29 cellular contexts compared by ENCODE assay signal in the genomic region with DNA sequence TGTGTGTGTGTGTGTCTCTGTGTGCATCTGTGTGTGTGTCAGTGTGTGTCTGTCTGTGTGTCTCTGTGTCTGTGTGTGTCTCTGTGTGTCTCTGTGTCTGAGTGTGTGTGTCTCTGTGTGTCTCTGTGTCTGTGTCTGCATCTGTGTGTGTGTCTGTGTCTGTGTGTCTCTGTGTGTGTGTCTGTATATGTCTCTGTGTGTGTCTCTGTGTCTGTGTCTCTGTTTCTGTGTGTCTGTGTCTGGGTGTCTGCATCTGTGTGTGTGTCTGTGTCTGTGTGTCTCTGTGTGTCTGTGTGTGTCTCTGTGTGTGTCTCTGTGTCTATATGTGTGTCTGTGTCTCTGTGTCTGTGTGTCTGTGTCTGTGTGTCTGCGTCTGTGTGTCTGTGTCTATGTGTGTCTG.
DNase-seq lines count a peak whose midpoint lies in the region; ATAC-seq, FAIRE-seq and TF ChIP-seq lines count a peak whose summit lies in the region.
"Had no signal": no experiment of that assay in that cellular context is flagged by ENCODE, and none has a peak within 500 bp of the region (broad histone marks: within the 10 kb centered on the region; RNA-seq: fewer than 3 reads in every experiment).

No MANE protein-coding gene starts in this region.

- intact Hi-C loops in IMR-90 (cut with micrococcal nuclease), result no loop called here

- H3K9me1 ChIP-seq in IMR-90 (ENCODE audit: insufficient read depth, low read length), result no peaks in the 10 kb centered on the region

- TF ChIP-seq CTCF in HEK293 (tag by site-specific recombination; IDR thresholded peaks at IDR 0.05) (no peak), IMR-90 (conservative IDR thresholded peaks at IDR 0.05; ENCODE audit: low read depth, low read length) (no peak), bronchial epithelial cell (IDR thresholded peaks at IDR 0.05; ENCODE audit: insufficient read depth, low read length, severe bottlenecking) (no peak), GM23338 (conservative IDR thresholded peaks at IDR 0.05; ENCODE audit: low read depth in 2 of 2) (no peak)

- H3K18ac ChIP-seq in IMR-90 (ENCODE audit: low read depth, low read length) (no peak overlapping the region), neuronal stem cell (ENCODE audit: low read length) (peak overlapping the region; percentile 46)

- H2BK5ac ChIP-seq in IMR-90 (ENCODE audit: low read depth, low read length, poor library complexity, severe bottlenecking) (peak overlapping the region; percentile 52), neuronal stem cell (ENCODE audit: low read length) (no peak overlapping the region)

- no peak overlapping the region for H3K4ac ChIP-seq in IMR-90 (ENCODE audit: low read depth, low read length)
- no peak overlapping the region for H3K4ac ChIP-seq in neuronal stem cell (ENCODE audit: low read length)

- H3K4me1 ChIP-seq in HEK293 (ENCODE audit: control insufficient read depth, insufficient read depth, low read length) (no peaks in the 10 kb centered on the region), IMR-90 (ENCODE audit: control insufficient read depth, insufficient read depth, low read length) (no peaks in the 10 kb centered on the region), neuronal stem cell (ENCODE audit: control insufficient read depth in 2 of 2, insufficient read depth in 1 of 2, low read depth in 1 of 2, low read length in 2 of 2) (peaks cover 0 to 2% of the 10 kb centered on the region in 2 donors), GM23338 (ENCODE audit: insufficient read depth) (no peaks in the 10 kb centered on the region)
- H3K4me1 ChIP-seq: BE2C had no signal

- no peak overlapping the region for H2AK5ac ChIP-seq in IMR-90 (ENCODE audit: low read depth, low read length)
- H2AK5ac ChIP-seq in neuronal stem cell (ENCODE audit: low read depth, low read length), result no peak overlapping the region

- H2BK15ac ChIP-seq in IMR-90 (ENCODE audit: low read depth, low read length) (no peak overlapping the region), neuronal stem cell (ENCODE audit: low read length) (no peak overlapping the region)

- H3K4me2 ChIP-seq in IMR-90 (ENCODE audit: low read depth, low read length) (no peak overlapping the region), neuronal stem cell (ENCODE audit: insufficient read depth, low read length, poor library complexity, severe bottlenecking) (no peak overlapping the region), GM23338 (no peak overlapping the region)
- H3K4me2 ChIP-seq: BLaER1 had no signal

- no peak overlapping the region for H3K27ac ChIP-seq in HEK293 (ENCODE audit: extremely low read depth, low read depth, low read length)
- H3K27ac ChIP-seq in IMR-90 (ENCODE audit: insufficient read depth, low read length), result no peak overlapping the region
- H3K27ac ChIP-seq in neuronal stem cell (replicated peaks; ENCODE audit: low read length), result no peak overlapping the region
- H3K27ac ChIP-seq in GM23338 (ENCODE audit: low read depth), result no peak overlapping the region
- H3K27ac ChIP-seq: BLaER1 had no signal

- H2BK120ac ChIP-seq in IMR-90 (ENCODE audit: low read depth, low read length) (no peak overlapping the region), neuronal stem cell (ENCODE audit: low read depth, low read length) (no peak overlapping the region)

- no peak overlapping the region for H3K27ac Mint-ChIP-seq in GM23338
- H3K27ac Mint-ChIP-seq: CD14-positive monocyte; CD4-positive, alpha-beta memory T cell; CD4-positive, CD25-positive, alpha-beta regulatory T cell; CD8-positive, alpha-beta memory T cell had no signal

- H3K9me3 Mint-ChIP-seq in GM23338, result no peaks in the 10 kb centered on the region; the same call in 1 of the 3 replicates
- H3K9me3 Mint-ChIP-seq: CD4-positive, alpha-beta memory T cell had no signal

- H3K14ac ChIP-seq in IMR-90 (replicated peaks; ENCODE audit: low read depth, low read length) (no peak overlapping the region), neuronal stem cell (ENCODE audit: low read length) (peak overlapping the region; percentile 67)

- H3K27me3 ChIP-seq in IMR-90 (ENCODE audit: control insufficient read depth, insufficient read depth, low read length) (no peaks in the 10 kb centered on the region), bronchial epithelial cell (ENCODE audit: control insufficient read depth, insufficient read depth, low read length) (no peaks in the 10 kb centered on the region), neuronal stem cell (ENCODE audit: control insufficient read depth in 3 of 3, insufficient read depth in 3 of 3, low read depth in 1 of 3, low read length in 3 of 3) (peaks cover 0 to 2% (median 0%) of the 10 kb centered on the region in 3 experiments), GM23338 (ENCODE audit: insufficient read depth) (no peaks in the 10 kb centered on the region)
- H3K27me3 ChIP-seq: BE2C, BLaER1 had no signal

- in situ Hi-C loops in IMR-90 (cut with MboI; ENCODE audit: low sequenced_read_pairs), result no loop called here

- DNase-seq in IMR-90 (no peak), bronchial epithelial cell (ENCODE audit: low read depth) (no peak), neuronal stem cell (ENCODE audit: low spot score) (no peak), GM23338 (ENCODE audit: low spot score) (no peak), inferior parietal cortex (ENCODE audit: extremely low spot score) (no peak)
- DNase-seq: 8988T; ACHN; BE2C; C1 segment of cervical spinal cord; CD4-positive, alpha-beta memory T cell; CD4-positive, CD25-positive, alpha-beta regulatory T cell; CD8-positive, alpha-beta memory T cell; COR-L47; DMS 273 treated with DMSO at 0.1 percent for 48 hours; DMS153; DMS53; DMS79; DND-41; EL; GDM1 had no signal

- H2AK9ac ChIP-seq in IMR-90 (replicated peaks; ENCODE audit: low read depth, low read length, poor library complexity), result no peak overlapping the region

- no peak overlapping the region for H4K5ac ChIP-seq in IMR-90 (ENCODE audit: low read depth, low read length)

- TF ChIP-seq POLR2A in IMR-90 (IDR thresholded peaks at IDR 0.05; ENCODE audit: low read depth, low read length), result no peak

- H3K36me3 Mint-ChIP-seq in GM23338 (ENCODE audit: low read depth), result no peaks in the 10 kb centered on the region
- H3K36me3 Mint-ChIP-seq: CD14-positive monocyte; CD4-positive, alpha-beta memory T cell; CD4-positive, CD25-positive, alpha-beta regulatory T cell; CD8-positive, alpha-beta memory T cell had no signal

- 89% methylated on average over 1 of the region's 1 CpG; no CpG with 5 or more reads in 1 of the 2 experiments for WGBS in IMR-90 (ENCODE audit: extremely low coverage in 2 of 2, insufficient read length in 1 of 2), 2 experiments
- no CpG with 5 or more reads among the region's 1 CpG for WGBS in neuronal stem cell (ENCODE audit: extremely low coverage in 2 of 2, insufficient read length in 2 of 2, insufficient replicate concordance in 1 of 2), 2 donors

- dilution Hi-C loops in IMR-90 (cut with HindIII; ENCODE audit: low sequenced_read_pairs, unreplicated experiment), result no loop called here

- no TSS peak for BruUV-seq in IMR-90 (replicated peaks; lab: Mats Ljungman, UMichigan)

- H3K23ac ChIP-seq in IMR-90 (ENCODE audit: low read depth, low read length), result no peak overlapping the region
- peak overlapping the region; percentile 20 for H3K23ac ChIP-seq in neuronal stem cell (ENCODE audit: low read depth, low read length, poor library complexity)

- H3K79me2 ChIP-seq in GM23338 (replicated peaks; ENCODE audit: insufficient read depth), result no peaks in the 10 kb centered on the region

- no peak overlapping the region for H3K9ac ChIP-seq in IMR-90 (ENCODE audit: low read depth, low read length)
- peak overlapping the region; percentile 51 for H3K9ac ChIP-seq in neuronal stem cell (ENCODE audit: low read depth, low read length, poor library complexity)
- H3K9ac ChIP-seq: BLaER1 had no signal

- no peaks in the 10 kb centered on the region for H4K20me1 ChIP-seq in IMR-90 (ENCODE audit: insufficient read depth, low read length)
- H4K20me1 ChIP-seq in GM23338 (replicated peaks; ENCODE audit: insufficient read depth), result no peaks in the 10 kb centered on the region

- POLR2A ChIA-PET in HEK293 (lab: Yijun Ruan, JAX), result no interaction called here
- POLR2A ChIA-PET in IMR-90 (lab: Charles Lee; ENCODE audit: unreplicated experiment), result no interaction called here

- H3K4me3 Mint-ChIP-seq in GM23338, result no peak overlapping the region
- H3K4me3 Mint-ChIP-seq: CD14-positive monocyte; CD4-positive, alpha-beta memory T cell; CD4-positive, CD25-positive, alpha-beta regulatory T cell; CD8-positive, alpha-beta memory T cell had no signal

- peaks cover 5% of the 10 kb centered on the region for H3K27me3 Mint-ChIP-seq in GM23338 (ENCODE audit: insufficient read depth, low read depth, poor library complexity)
- H3K27me3 Mint-ChIP-seq: CD4-positive, CD25-positive, alpha-beta regulatory T cell had no signal

- H4K8ac ChIP-seq in IMR-90 (ENCODE audit: low read depth in 2 of 2, low read length in 2 of 2), result no peak overlapping the region
- H4K8ac ChIP-seq in neuronal stem cell (ENCODE audit: low read depth, low read length), result no peak overlapping the region

- H3K56ac ChIP-seq in IMR-90 (ENCODE audit: extremely low read depth, insufficient read depth, low read length), result no peak overlapping the region

- H3K4me3 ChIP-seq in HEK293 (ENCODE audit: low read depth, low read length) (no peak overlapping the region), IMR-90 (ENCODE audit: insufficient read depth, low read depth, low read length) (no peak overlapping the region), bronchial epithelial cell (ENCODE audit: low read depth, low read length) (no peak overlapping the region), neuronal stem cell (ENCODE audit: low read length in 2 of 2) (no peak overlapping the region), GM23338 (no peak overlapping the region)
- H3K4me3 ChIP-seq: BLaER1, GM12878 had no signal

- no peaks in the 10 kb centered on the region for H3K9me3 ChIP-seq in HEK293 (ENCODE audit: control insufficient read depth, insufficient read depth, low read depth, low read length)
- H3K9me3 ChIP-seq in IMR-90 (ENCODE audit: control insufficient read depth, insufficient read depth, low read length), result peaks cover 6% of the 10 kb centered on the region; the same call in 1 of the 2 replicates
- H3K9me3 ChIP-seq in neuronal stem cell (replicated peaks in 1 of 2; ENCODE audit: control insufficient read depth in 2 of 2, insufficient read depth in 1 of 2, low read depth in 1 of 2, low read length in 2 of 2), result no peaks in the 10 kb centered on the region
- H3K9me3 ChIP-seq: BE2C, BLaER1 had no signal

- H3K4me1 Mint-ChIP-seq in GM23338, result no peaks in the 10 kb centered on the region
- H3K4me1 Mint-ChIP-seq: CD14-positive monocyte; CD4-positive, alpha-beta memory T cell; CD4-positive, CD25-positive, alpha-beta regulatory T cell; CD8-positive, alpha-beta memory T cell had no signal

- H3F3A ChIP-seq in GM23338 (replicated peaks; ENCODE audit: low read depth), result no peaks in the 10 kb centered on the region

- no peaks in the 10 kb centered on the region for H3K9me2 ChIP-seq in GM23338 (ENCODE audit: insufficient read depth)

- TF ChIP-seq RAD21 in IMR-90 (IDR thresholded peaks at IDR 0.05; ENCODE audit: low read length), result no peak

- H4K91ac ChIP-seq in IMR-90 (ENCODE audit: insufficient read depth, low read depth, low read length), result no peak overlapping the region
- H4K91ac ChIP-seq in neuronal stem cell (ENCODE audit: low read depth, low read length, poor library complexity), result no peak overlapping the region

- no peak overlapping the region for H2BK20ac ChIP-seq in IMR-90 (ENCODE audit: low read depth, low read length)

- CTCF ChIA-PET in HEK293 (lab: Yijun Ruan, JAX) (no interaction called here), IMR-90 (lab: Yijun Ruan, JAX) (no interaction called here)

- H3K36me3 ChIP-seq in HEK293 (ENCODE audit: control insufficient read depth in 2 of 2, insufficient read depth in 1 of 2, low read length in 2 of 2) (no peaks in the 10 kb centered on the region), IMR-90 (ENCODE audit: control insufficient read depth, insufficient read depth, low read length) (no peaks in the 10 kb centered on the region), bronchial epithelial cell (ENCODE audit: control insufficient read depth, insufficient read depth, low read length) (no peaks in the 10 kb centered on the region), neuronal stem cell (replicated peaks in 1 of 2; ENCODE audit: control insufficient read depth in 2 of 2, insufficient read depth in 2 of 2, low read length in 2 of 2) (no peaks in the 10 kb centered on the region), GM23338 (ENCODE audit: insufficient read depth) (no peaks in the 10 kb centered on the region)
- H3K36me3 ChIP-seq: BE2C, BLaER1 had no signal

- H2AFZ ChIP-seq in IMR-90 (replicated peaks; ENCODE audit: low read length, poor library complexity) (no peak overlapping the region), neuronal stem cell (ENCODE audit: low read length) (no peak overlapping the region), GM23338 (no peak overlapping the region)

- H2BK12ac ChIP-seq in neuronal stem cell (ENCODE audit: low read length), result no peak overlapping the region

- no peaks in the 10 kb centered on the region for H3K79me1 ChIP-seq in IMR-90 (ENCODE audit: low read depth in 1 of 2, low read length in 2 of 2)
- peaks cover 2% of the 10 kb centered on the region for H3K79me1 ChIP-seq in neuronal stem cell (ENCODE audit: low read depth, low read length)

- ATAC-seq in IMR-90 (ENCODE audit: low read depth) (no peak), GM23338 (no peak), HG03342 (IDR thresholded peaks at IDR 0.05; ENCODE audit: unreplicated experiment) (no peak), HG02970 (IDR thresholded peaks at IDR 0.05; ENCODE audit: low FRiP score, unreplicated experiment) (no peak)
- ATAC-seq: GM12878 had no signal

- peak; percentile 97 for FAIRE-seq in bronchial epithelial cell (lab: Jason Lieb, UNC)
- FAIRE-seq: A204.1, GM12878, GM12892, GM18507 had no signal
